Comparison of ENCODE assay signal across 25 cellular contexts in the genomic region with DNA sequence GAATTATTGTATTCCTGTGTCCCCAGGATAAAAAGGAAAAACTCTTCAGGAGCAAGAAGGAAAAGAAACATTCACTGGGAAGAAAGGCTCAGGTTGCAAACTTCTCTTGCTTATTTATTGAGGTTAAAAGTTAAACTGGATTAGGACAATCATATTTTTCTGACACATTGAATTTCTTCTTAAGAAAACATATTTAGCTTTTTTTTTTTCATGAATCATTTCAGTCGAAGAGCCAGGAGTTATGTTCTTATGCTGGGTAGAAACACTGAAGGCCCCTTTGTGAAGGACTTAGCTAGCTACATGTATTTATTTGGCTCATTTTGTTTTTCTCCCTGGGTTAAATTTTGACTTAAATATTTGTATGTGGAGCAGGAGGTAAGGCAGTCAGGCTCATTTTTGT.
"Had no signal": no experiment of that assay in that cellular context is flagged by ENCODE, and none has a peak within 500 bp of the region (broad histone marks: within the 10 kb centered on the region; RNA-seq: fewer than 3 reads in every experiment).

No MANE protein-coding gene starts in this region.

- H3K9me3 ChIP-seq: adrenal gland, gastrocnemius medialis, pancreas, psoas muscle, thyroid gland had no signal

- H3K4me1 ChIP-seq: adrenal gland, gastrocnemius medialis, pancreas, psoas muscle, thyroid gland had no signal

- H3K27me3 ChIP-seq: adrenal gland, cardiac muscle cell, gastrocnemius medialis, pancreas, thyroid gland had no signal

- H3K27ac Mint-ChIP-seq: activated CD8-positive, alpha-beta T cell treated with anti-CD3 and anti-CD28 coated beads, Interleukin-2, amount 10 ng/mL, durations not matched to agents 7 days and 5 days; activated naive CD4-positive, alpha-beta T cell treated with anti-CD3 and anti-CD28 coated beads, Interleukin-2, amount 50 U/mL, for 24 hours; stimulated activated naive CD8-positive, alpha-beta T cell treated with anti-CD3 and anti-CD28 coated beads, Interleukin-15, Interleukin-2, amounts not matched to agents 100 ng/mL and 50 ng/mL, for 24 hours had no signal

- H3K4me3 Mint-ChIP-seq: activated CD8-positive, alpha-beta T cell treated with anti-CD3 and anti-CD28 coated beads, Interleukin-2, amount 10 ng/mL, durations not matched to agents 7 days and 5 days; activated naive CD4-positive, alpha-beta T cell treated with anti-CD3 and anti-CD28 coated beads, Interleukin-2, amount 50 U/mL, for 24 hours; naive thymus-derived CD4-positive, alpha-beta T cell; stimulated activated naive CD8-positive, alpha-beta T cell treated with anti-CD3 and anti-CD28 coated beads, Interleukin-15, Interleukin-2, amounts not matched to agents 100 ng/mL and 50 ng/mL, for 24 hours had no signal

- H3K4me3 ChIP-seq: adrenal gland, cardiac muscle cell, gastrocnemius medialis, mucosa of descending colon, pancreas, psoas muscle, skin epidermis, thyroid gland had no signal

- ATAC-seq: activated CD8-positive, alpha-beta T cell treated with anti-CD3 and anti-CD28 coated beads, Interleukin-2, amount 10 ng/mL, durations not matched to agents 7 days and 5 days; gastrocnemius medialis; left colon; mucosa of descending colon; naive thymus-derived CD4-positive, alpha-beta T cell; pancreas; psoas muscle; right cardiac atrium had no signal

- H3K36me3 ChIP-seq: adrenal gland, cardiac muscle cell, gastrocnemius medialis, pancreas, thyroid gland had no signal

- H3K36me3 Mint-ChIP-seq: activated naive CD4-positive, alpha-beta T cell treated with anti-CD3 and anti-CD28 coated beads, Interleukin-2, amount 50 U/mL, for 24 hours; naive thymus-derived CD4-positive, alpha-beta T cell had no signal

- H3K27ac ChIP-seq: adrenal gland, cardiac muscle cell, gastrocnemius medialis, pancreas, psoas muscle, thyroid gland had no signal

- H3K27me3 Mint-ChIP-seq: activated naive CD4-positive, alpha-beta T cell treated with anti-CD3 and anti-CD28 coated beads, Interleukin-2, amount 50 U/mL, for 24 hours; naive thymus-derived CD4-positive, alpha-beta T cell; stimulated activated naive CD8-positive, alpha-beta T cell treated with anti-CD3 and anti-CD28 coated beads, Interleukin-15, Interleukin-2, amounts not matched to agents 100 ng/mL and 50 ng/mL, for 24 hours had no signal

- DNase-seq: activated CD4-positive, alpha-beta T cell treated with anti-CD3 and anti-CD28 coated beads for 1 hour; activated CD4-positive, alpha-beta T cell treated with anti-CD3 and anti-CD28 coated beads, Interleukin-2, amount 50 U/mL, for 1 hour; activated CD8-positive, alpha-beta T cell treated with anti-CD3 and anti-CD28 coated beads, Interleukin-2, amount 10 ng/mL, durations not matched to agents 7 days and 5 days; activated gamma-delta T cell treated with Interleukin-2 at 50 U/mL for 16 hours; activated T-cell treated with anti-CD3 and anti-CD28 coated beads, Interleukin-2, amount 50 U/mL, for 1 hour; adrenal gland; dermis blood vessel endothelial cell; effector CD8-positive, alpha-beta T cell; gastrocnemius medialis; hypothalamus; left colon; mesenchymal stem cell; mucosa of descending colon; naive thymus-derived CD4-positive, alpha-beta T cell; pancreas; psoas muscle; right cardiac atrium; stimulated activated CD4-positive, alpha-beta T cell treated with anti-CD3 and anti-CD28 coated beads, Interleukin-1b, Interleukin-23, amount 100 ng/mL, for 48 hours; substantia nigra; T-helper 1 cell; thyroid gland had no signal
